ENCODE assay signal across 1 cellular context in the genomic region with DNA sequence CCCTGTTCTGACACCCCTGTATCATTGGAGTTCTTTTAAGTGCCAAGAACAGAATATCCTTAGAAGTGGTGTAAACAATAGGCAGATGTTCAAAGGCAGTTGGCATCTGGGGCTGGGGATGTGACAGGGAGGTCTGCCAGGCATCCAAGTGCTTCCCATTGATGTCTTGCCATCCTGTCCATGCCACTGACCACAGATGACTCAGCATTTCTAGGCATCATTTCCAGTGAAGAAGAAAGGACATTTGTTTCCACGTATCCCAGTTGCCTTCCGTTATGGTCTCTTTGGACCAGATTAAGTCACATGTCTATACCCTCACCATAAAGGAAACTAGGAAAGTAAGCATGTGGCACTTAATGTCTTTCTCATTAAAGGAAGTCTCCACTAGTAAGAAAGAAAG.
TF ChIP-seq lines count a peak whose summit lies in the region.

No MANE protein-coding gene starts in this region.

TF ChIP-seq in GM23338, 12 proteins besides CTCF, POLR2A, EP300 and RAD21 (continued from another document):
- TF ChIP-seq REST (IDR thresholded peaks at IDR 0.05; ENCODE audit: unreplicated experiment) (no peak), POLR2AphosphoS5 (IDR thresholded peaks at IDR 0.05; ENCODE audit: low read depth) (no peak), STAT1 (IDR thresholded peaks at IDR 0.05; ENCODE audit: unreplicated experiment) (no peak), ZNF462 (CRISPR knock-in tag; IDR thresholded peaks at IDR 0.05) (no peak), EZH2phosphoT487 (IDR thresholded peaks at IDR 0.05; ENCODE audit: unreplicated experiment) (no peak), EZH2 (IDR thresholded peaks at IDR 0.05; ENCODE audit: low read depth, unreplicated experiment) (no peak), ZNF114 (CRISPR knock-in tag; IDR thresholded peaks at IDR 0.05) (no peak)
TF ChIP-seq in GM23338: peak in this region for 0.
